Comparison of ENCODE assay signal across 17 cellular contexts in genomic region chr10:97053285-97053684, GRCh38.
"Had no signal": no experiment of that assay in that cellular context is flagged by ENCODE, and none has a peak within 500 bp of the region (broad histone marks: within the 10 kb centered on the region; RNA-seq: fewer than 3 reads in every experiment).

No MANE protein-coding gene starts in this region.

- H3K4me2 ChIP-seq: hepatocyte had no signal

- DNase-seq: activated CD4-positive, alpha-beta T cell treated with anti-CD3 and anti-CD28 coated beads, Interleukin-2, amount 10 ng/mL, durations not matched to agents 7 days and 5 days; activated CD4-positive, CD25-positive, alpha-beta regulatory T cell; activated CD8-positive, alpha-beta memory T cell treated with anti-CD3 and anti-CD28 coated beads, Interleukin-2, amount 50 U/mL, for 48 hours; activated gamma-delta T cell treated with Interleukin-2 at 50 U/mL for 16 hours; amniotic stem cell; caudate nucleus; colonic mucosa; left lung; mammary epithelial cell; naive thymus-derived CD4-positive, alpha-beta T cell; pancreas; stimulated activated CD4-positive, alpha-beta T cell treated with anti-CD3 and anti-CD28 coated beads, Interleukin-1b, Interleukin-23, amount 100 ng/mL, for 48 hours; stimulated activated naive CD8-positive, alpha-beta T cell treated with anti-CD3 and anti-CD28 coated beads, Interleukin-15, amount 100 ng/mL, for 72 hours; testis had no signal

- H3K9me3 ChIP-seq: colonic mucosa, esophagus muscularis mucosa, left lung, pancreas, testis, upper lobe of right lung had no signal

- H3K4me1 ChIP-seq: colonic mucosa, left lung, testis, upper lobe of right lung had no signal

- H3K4me3 ChIP-seq: colonic mucosa, esophagus muscularis mucosa, hepatocyte, left lung, pancreas, testis, upper lobe of right lung had no signal

- H3K27me3 ChIP-seq: colonic mucosa, esophagus muscularis mucosa, hepatocyte, left lung, testis, upper lobe of right lung had no signal

- H3K27ac ChIP-seq: colonic mucosa, esophagus muscularis mucosa, hepatocyte, left lung, pancreas, testis, upper lobe of right lung had no signal

- ATAC-seq: left lung; naive thymus-derived CD4-positive, alpha-beta T cell; pancreas; stimulated activated naive CD8-positive, alpha-beta T cell treated with anti-CD3 and anti-CD28 coated beads, Interleukin-15, amount 100 ng/mL, for 72 hours; upper lobe of right lung had no signal

- H3K36me3 ChIP-seq: colonic mucosa, esophagus muscularis mucosa, left lung, pancreas, upper lobe of right lung had no signal
